ENCODE assay signal across 22 cellular contexts in genomic region chr17:8586766-8587165, GRCh38. TPM values are rescaled to one million over a fixed set of nuclear protein-coding genes. Genes with fewer than 3 reads are reported as not detected.
A peak's percentile ranks its signal among the peaks of the same experiment; 100 is the strongest.
DNase-seq lines count a peak whose midpoint lies in the region; ATAC-seq and TF ChIP-seq lines count a peak whose summit lies in the region.
"Had no signal": no experiment of that assay in that cellular context is flagged by ENCODE, and none has a peak within 500 bp of the region (broad histone marks: within the 10 kb centered on the region; RNA-seq: fewer than 3 reads in every experiment).

No MANE protein-coding gene starts in this region.

- H3K4me3 Mint-ChIP-seq in CD14-positive monocyte: no peak overlapping the region
- H3K4me3 Mint-ChIP-seq: CD4-positive, CD25-positive, alpha-beta regulatory T cell; CD8-positive, alpha-beta memory T cell; GM23338 had no signal

- WGBS in mammary epithelial cell (ENCODE audit: low coverage, missing lambda C conversion rate): 98% methylated on average over 4 of the region's 4 CpGs
- 81% methylated on average over 4 of the region's 4 CpGs for WGBS in hepatocyte (ENCODE audit: low lambda C conversion rate, missing lambda C conversion rate)

- no peak overlapping the region for H2AFZ ChIP-seq in mammary epithelial cell (ENCODE audit: low read depth, low read length)
- no peak overlapping the region for H2AFZ ChIP-seq in hepatocyte
- H2AFZ ChIP-seq: GM23338 had no signal

- H3K79me2 ChIP-seq in mammary epithelial cell (ENCODE audit: insufficient read depth, low read length) (peaks cover 12% of the 10 kb centered on the region), hepatocyte (peaks cover 74% of the 10 kb centered on the region)

- H3K4me2 ChIP-seq in mammary epithelial cell (ENCODE audit: insufficient read depth, low read depth, low read length) (no peak overlapping the region), hepatocyte (no peak overlapping the region)
- H3K4me2 ChIP-seq: A549; BLaER1 treated with 17β-estradiol and CSF1 and Interleukin-3, amounts not matched to agents 10 nM and 100 nM; GM23338 had no signal

- H3K4me1 ChIP-seq in mammary epithelial cell (ENCODE audit: insufficient read depth, low read length) (peaks cover 5% of the 10 kb centered on the region), breast epithelium (no peaks in the 10 kb centered on the region), hepatocyte (ENCODE audit: insufficient read depth) (no peaks in the 10 kb centered on the region), thoracic aorta (ENCODE audit: control insufficient read depth in 1 of 2, low read depth in 2 of 2) (peaks cover 49 to 97% of the 10 kb centered on the region in 2 donors), BE2C (no peaks in the 10 kb centered on the region)
- H3K4me1 ChIP-seq: A549 had no signal

- no peaks in the 10 kb centered on the region for H3K27me3 ChIP-seq in mammary epithelial cell (ENCODE audit: insufficient read depth, low read length)
- H3K27me3 ChIP-seq in breast epithelium: no peaks in the 10 kb centered on the region
- no peaks in the 10 kb centered on the region for H3K27me3 ChIP-seq in hepatocyte
- H3K27me3 ChIP-seq in thoracic aorta (replicated peaks; ENCODE audit: insufficient read depth): no peaks in the 10 kb centered on the region
- no peaks in the 10 kb centered on the region for H3K27me3 ChIP-seq in BE2C
- H3K27me3 ChIP-seq: BLaER1 treated with 17β-estradiol and CSF1 and Interleukin-3, amounts not matched to agents 10 nM and 100 nM had no signal

- DNase-seq in mammary epithelial cell (peak; percentile 2), breast epithelium (ENCODE audit: low spot score in 2 of 2) (no peak), epithelial cell of esophagus (ENCODE audit: low read depth) (peak; percentile 43), hepatocyte (ENCODE audit: low spot score) (no peak), thoracic aorta (ENCODE audit: low spot score) (no peak), RWPE1 (ENCODE audit: low spot score) (no peak), BE2C (no peak), CD14-positive monocyte (ENCODE audit: low spot score) (no peak)
- DNase-seq: CD4-positive, CD25-positive, alpha-beta regulatory T cell; CD8-positive, alpha-beta memory T cell; COR-L47; DMS 273 treated with DMSO at 0.1 percent for 48 hours; DMS53; DND-41; EL; HCEC 1CT; IMR-90 had no signal

- TF ChIP-seq CTCF in mammary epithelial cell (conservative IDR thresholded peaks at IDR 0.05 in 1 of 2, IDR thresholded peaks at IDR 0.05 in 1 of 2; ENCODE audit: extremely low read depth in 1 of 2, insufficient read depth in 1 of 2, low read depth in 1 of 2, low read length in 2 of 2) (no peak), breast epithelium (IDR thresholded peaks at IDR 0.05) (no peak), epithelial cell of esophagus (IDR thresholded peaks at IDR 0.05; ENCODE audit: insufficient read depth, low read depth, low read length, missing control alignments) (no peak), hepatocyte (IDR thresholded peaks at IDR 0.05; ENCODE audit: poor library complexity) (no peak), thoracic aorta (IDR thresholded peaks at IDR 0.05) (no peak), RWPE1 (conservative IDR thresholded peaks at IDR 0.05; ENCODE audit: low read depth) (no peak), BE2C (IDR thresholded peaks at IDR 0.05; ENCODE audit: low read depth, low read length) (no peak), CD14-positive monocyte (IDR thresholded peaks at IDR 0.05) (no peak)

- peaks cover 0 to 3% (median 0%) of the 10 kb centered on the region in 7 donors for H3K9me3 Mint-ChIP-seq in CD14-positive monocyte
- H3K9me3 Mint-ChIP-seq: CD4-positive, CD25-positive, alpha-beta regulatory T cell; CD8-positive, alpha-beta memory T cell; GM23338 had no signal

- H3K36me3 Mint-ChIP-seq in CD14-positive monocyte: no peaks in the 10 kb centered on the region
- H3K36me3 Mint-ChIP-seq: CD4-positive, CD25-positive, alpha-beta regulatory T cell had no signal

- no peaks in the 10 kb centered on the region for H3K9me2 ChIP-seq in hepatocyte (replicated peaks; ENCODE audit: insufficient read depth)

- H3K9ac ChIP-seq in mammary epithelial cell (ENCODE audit: insufficient read depth, low read length): no peak overlapping the region
- H3K9ac ChIP-seq: BLaER1 treated with 17β-estradiol and CSF1 and Interleukin-3, amounts not matched to agents 10 nM and 100 nM had no signal

- dilution Hi-C loops in mammary epithelial cell (cut with HindIII; ENCODE audit: low sequenced_read_pairs): no loop called here

- peaks cover 1 to 12% (median 9%) of the 10 kb centered on the region in 3 donors for H3K27me3 Mint-ChIP-seq in CD14-positive monocyte (ENCODE audit: low read depth in 3 of 3)

- peaks cover 2% of the 10 kb centered on the region for H3K36me3 ChIP-seq in mammary epithelial cell (ENCODE audit: insufficient read depth, low read length)
- no peaks in the 10 kb centered on the region for H3K36me3 ChIP-seq in breast epithelium
- no peaks in the 10 kb centered on the region for H3K36me3 ChIP-seq in hepatocyte (replicated peaks; ENCODE audit: insufficient read depth, low read depth)
- peaks cover 3% of the 10 kb centered on the region for H3K36me3 ChIP-seq in thoracic aorta
- no peaks in the 10 kb centered on the region for H3K36me3 ChIP-seq in BE2C

- no peak overlapping the region for H3K27ac Mint-ChIP-seq in CD14-positive monocyte
- H3K27ac Mint-ChIP-seq: CD4-positive, CD25-positive, alpha-beta regulatory T cell; CD8-positive, alpha-beta memory T cell; GM23338 had no signal

- H3K4me3 ChIP-seq in mammary epithelial cell (replicated peaks in 1 of 3; ENCODE audit: insufficient read depth in 1 of 3, low read depth in 2 of 3, low read length in 3 of 3) (no peak overlapping the region), breast epithelium (no peak overlapping the region), epithelial cell of esophagus (ENCODE audit: low read length) (no peak overlapping the region), hepatocyte (no peak overlapping the region), thoracic aorta (no peak overlapping the region), BE2C (ENCODE audit: low read depth, low read length) (no peak overlapping the region)
- H3K4me3 ChIP-seq: A549; BLaER1 treated with 17β-estradiol and CSF1 and Interleukin-3, amounts not matched to agents 10 nM and 100 nM; GM23338 had no signal

- H3K27ac ChIP-seq in mammary epithelial cell (ENCODE audit: insufficient read depth, low read depth, low read length): no peak overlapping the region
- no peak overlapping the region for H3K27ac ChIP-seq in breast epithelium
- peak overlapping the region; percentile 40 for H3K27ac ChIP-seq in hepatocyte
- peak overlapping the region; percentile 7 to 73 for H3K27ac ChIP-seq in thoracic aorta
- no peak overlapping the region for H3K27ac ChIP-seq in RWPE1
- H3K27ac ChIP-seq: 22Rv1; A549; BLaER1 treated with 17β-estradiol and CSF1 and Interleukin-3, amounts not matched to agents 10 nM and 100 nM; HL-60 had no signal

- in situ Hi-C loops in mammary epithelial cell (cut with MboI; ENCODE audit: low sequenced_read_pairs in 2 of 2): no loop called here

- H3K4me1 Mint-ChIP-seq in CD14-positive monocyte: no peaks in the 10 kb centered on the region
- H3K4me1 Mint-ChIP-seq: CD4-positive, CD25-positive, alpha-beta regulatory T cell; CD8-positive, alpha-beta memory T cell had no signal

- BruUV-seq in mammary epithelial cell (replicated peaks; lab: Mats Ljungman, UMichigan): no TSS peak

- TF ChIP-seq POLR2A in breast epithelium (IDR thresholded peaks at IDR 0.05): no peak

- POLR2A ChIA-PET in RWPE1 (lab: Yijun Ruan, JAX; ENCODE audit: low non-redundant PET): no interaction called here

- ATAC-seq in thoracic aorta (ENCODE audit: insufficient number of reproducible peaks, low FRiP score, low read depth): no peak
- ATAC-seq: A549, GM23338 had no signal

- intact Hi-C loops in mammary epithelial cell (cut with micrococcal nuclease): no loop called here
- intact Hi-C loops in breast epithelium (cut with DNase I; ENCODE audit: low total_unique reads): no loop called here
- intact Hi-C loops in CD14-positive monocyte (cut with micrococcal nuclease): no loop called here

- H3K9me3 ChIP-seq in mammary epithelial cell (replicated peaks; ENCODE audit: insufficient read depth, low read length): no peaks in the 10 kb centered on the region
- H3K9me3 ChIP-seq in breast epithelium: no peaks in the 10 kb centered on the region
- H3K9me3 ChIP-seq in hepatocyte (ENCODE audit: low read depth): no peaks in the 10 kb centered on the region
- H3K9me3 ChIP-seq in thoracic aorta: no peaks in the 10 kb centered on the region
- no peaks in the 10 kb centered on the region for H3K9me3 ChIP-seq in BE2C
- H3K9me3 ChIP-seq: A549 had no signal

- CTCF ChIA-PET in mammary epithelial cell (lab: Charles Lee; ENCODE audit: low non-redundant PET): no interaction called here
- CTCF ChIA-PET in RWPE1 (lab: Yijun Ruan, JAX): no interaction called here

- H4K20me1 ChIP-seq in mammary epithelial cell (ENCODE audit: insufficient read depth, low read length): no peaks in the 10 kb centered on the region
- peaks cover 5% of the 10 kb centered on the region for H4K20me1 ChIP-seq in hepatocyte (ENCODE audit: insufficient read depth, poor library complexity, severe bottlenecking)
- H4K20me1 ChIP-seq: BLaER1 treated with 17β-estradiol and CSF1 and Interleukin-3, amounts not matched to agents 10 nM and 100 nM had no signal

RNA-seq across cellular contexts. Expression of gene MYH10, which starts 43.8 kb away (rescaled TPM):
- total RNA-seq in mammary epithelial cell: 10 to 100 TPM; 53.2 to 76.9 TPM
- polyA plus RNA-seq in mammary epithelial cell: 46.2 TPM
- 113 TPM for polyA minus RNA-seq in mammary epithelial cell
- total RNA-seq in breast epithelium: 10 to 100 TPM; 46.2 to 54.7 (median 46.7) TPM
- total RNA-seq in hepatocyte: 72.0 and 75.6 TPM in 2 replicates
- polyA plus RNA-seq in hepatocyte: 87.8 and 104 TPM in 2 replicates
- total RNA-seq in thoracic aorta: 1,000 to 10,000 TPM; 1,436 to 1,719 TPM
- polyA plus RNA-seq in BE2C (2012; ENCODE audit: insufficient read depth, insufficient read length, low read depth): 47.5 TPM
- polyA plus RNA-seq in CD14-positive monocyte: under 1 TPM; 0.42 to 0.65 TPM

Comparison
In these comparisons a context has a peak if more than half of its experiments do, and no peak if none do; other contexts are left out.
1. DNase-seq: peak in mammary epithelial cell (single experiment) and epithelial cell of esophagus (single experiment); none in breast epithelium (0 of 2), hepatocyte (single experiment), thoracic aorta (single experiment), RWPE1 (single experiment), BE2C (single experiment) and CD14-positive monocyte (single experiment).
2. H3K27ac ChIP-seq: peak in hepatocyte (single experiment) and thoracic aorta (2 of 2); none in mammary epithelial cell (single experiment), breast epithelium (0 of 2) and RWPE1 (single experiment).
3. RNA of gene MYH10, which starts 43.8 kb away (total RNA-seq): 1,436 to 1,719 TPM in thoracic aorta; 53.2 to 76.9 TPM in mammary epithelial cell, 72.0 to 75.6 TPM in hepatocyte and 46.2 to 54.7 TPM in breast epithelium; every median in the first group is over 10 times any median in the second.